8 cellular contexts compared by ENCODE assay signal in genomic region chr13:60397693-60398437, GRCh38. TPM values are rescaled to one million over a fixed set of nuclear protein-coding genes. Genes with fewer than 3 reads are reported as not detected.
DNase-seq lines count a peak whose midpoint lies in the region; ATAC-seq, FAIRE-seq and TF ChIP-seq lines count a peak whose summit lies in the region.

No MANE protein-coding gene starts in this region.

- no peaks in the 10 kb centered on the region for H3K9me3 ChIP-seq in SK-N-MC (ENCODE audit: low read depth, low read length)
- no peaks in the 10 kb centered on the region for H3K9me3 ChIP-seq in hepatocyte (ENCODE audit: low read depth)

- no peaks in the 10 kb centered on the region for H4K20me1 ChIP-seq in hepatocyte (ENCODE audit: insufficient read depth, poor library complexity, severe bottlenecking)

- ATAC-seq in GM21390 (IDR thresholded peaks at IDR 0.05; ENCODE audit: unreplicated experiment), result peak; percentile 34

- TF ChIP-seq CTCF in astrocyte of the cerebellum (IDR thresholded peaks at IDR 0.05; ENCODE audit: low read depth, low read length, missing control alignments), result no peak
- no peak for TF ChIP-seq CTCF in hepatocyte (IDR thresholded peaks at IDR 0.05; ENCODE audit: poor library complexity)

- FAIRE-seq in HTR-8/SVneo (lab: Jason Lieb, UNC), result no peak

- H3K79me2 ChIP-seq in hepatocyte, result peaks cover 42% of the 10 kb centered on the region

- peak overlapping the region; percentile 82 for H3K4me2 ChIP-seq in hepatocyte

- H3K4me3 ChIP-seq in SK-N-MC, result peak overlapping the region; percentile 92
- peak overlapping the region; percentile 67 for H3K4me3 ChIP-seq in astrocyte of the cerebellum (ENCODE audit: low read depth, low read length)
- peak overlapping the region; percentile 92 for H3K4me3 ChIP-seq in hepatocyte

- peak overlapping the region; percentile 94 for H3K9ac ChIP-seq in SK-N-MC (ENCODE audit: insufficient read length)

- in situ Hi-C loops in astrocyte of the cerebellum (cut with HindIII; ENCODE audit: low sequenced_read_pairs), result no loop called here

- WGBS in hepatocyte (ENCODE audit: low lambda C conversion rate, missing lambda C conversion rate), result 1% methylated on average over 24 of the region's 45 CpGs

- H3K4me1 ChIP-seq in hepatocyte (ENCODE audit: insufficient read depth), result peaks cover 17% of the 10 kb centered on the region

- peak; percentile 69 for DNase-seq in EL
- peak; percentile 9 for DNase-seq in HTR-8/SVneo (ENCODE audit: insufficient read length, low spot score)
- no peak for DNase-seq in SK-N-MC (ENCODE audit: low read depth, low spot score)
- DNase-seq in astrocyte of the cerebellum (ENCODE audit: low read depth), result no peak
- peak; percentile 81 for DNase-seq in hepatocyte (ENCODE audit: low spot score)
- peak; percentile 83 for DNase-seq in retina
- no peak for DNase-seq in NCI-H2029 treated with DMSO at 0.1 percent for 48 hours (lab: John Stamatoyannopoulos, UW)

- H3K9me2 ChIP-seq in hepatocyte (replicated peaks; ENCODE audit: insufficient read depth), result no peaks in the 10 kb centered on the region

- H3K36me3 ChIP-seq in SK-N-MC (ENCODE audit: insufficient read depth, low read length), result no peaks in the 10 kb centered on the region
- H3K36me3 ChIP-seq in hepatocyte (replicated peaks; ENCODE audit: insufficient read depth, low read depth), result no peaks in the 10 kb centered on the region

- H2AFZ ChIP-seq in hepatocyte, result peak overlapping the region; percentile 64

- H3K27ac ChIP-seq in SK-N-MC, result peak overlapping the region; percentile 91
- peak overlapping the region; percentile 95 for H3K27ac ChIP-seq in hepatocyte

- H3K27me3 ChIP-seq in hepatocyte, result no peaks in the 10 kb centered on the region

RNA-seq across cellular contexts. Expression of gene TDRD3, which starts 0.8 kb away (rescaled TPM):
- total RNA-seq in hepatocyte, result 15.3 and 16.8 TPM in 2 replicates
- 5.3 and 6.5 TPM in 2 replicates for polyA plus RNA-seq in hepatocyte

Comparison
In these comparisons a context has a peak if more than half of its experiments do, and no peak if none do; other contexts are left out.
1. DNase-seq: peak in EL (single experiment), HTR-8/SVneo (single experiment), hepatocyte (single experiment) and retina (single experiment); none in SK-N-MC (single experiment), astrocyte of the cerebellum (single experiment) and NCI-H2029 treated with DMSO at 0.1 percent for 48 hours (single experiment).
2. Peak in every context shown above with its lines, with median percentiles within 50 percentile points of each other: H3K4me3 ChIP-seq.